21 cellular contexts compared by ENCODE assay signal in the genomic region with DNA sequence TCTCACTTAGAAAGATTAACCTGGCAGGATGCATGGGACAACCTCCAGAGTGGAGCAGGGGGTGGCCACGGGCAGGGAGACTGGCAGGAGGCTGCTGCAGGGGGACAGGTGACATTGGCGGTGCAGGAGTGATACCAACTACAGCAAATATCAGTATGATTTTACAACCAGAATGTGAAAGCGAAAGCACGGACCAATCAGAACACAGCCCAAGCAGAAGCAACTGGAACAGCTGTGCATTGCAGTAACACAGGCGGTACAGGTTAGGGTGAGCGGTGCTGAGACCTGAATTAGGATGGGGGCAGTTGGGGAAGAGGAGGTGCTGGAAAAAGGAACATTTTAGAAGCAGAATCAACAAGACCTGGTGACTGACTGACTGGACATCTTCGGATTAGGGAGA. TPM values are rescaled to one million over a fixed set of nuclear protein-coding genes. Genes with fewer than 3 reads are reported as not detected.
DNase-seq lines count a peak whose midpoint lies in the region; ATAC-seq, FAIRE-seq and TF ChIP-seq lines count a peak whose summit lies in the region.
"Had no signal": no experiment of that assay in that cellular context is flagged by ENCODE, and none has a peak within 500 bp of the region (broad histone marks: within the 10 kb centered on the region; RNA-seq: fewer than 3 reads in every experiment).

No MANE protein-coding gene starts in this region.

- TF ChIP-seq CTCF in C4-2B (conservative IDR thresholded peaks at IDR 0.05), result no peak
- TF ChIP-seq CTCF in DND-41 (IDR thresholded peaks at IDR 0.05; ENCODE audit: borderline replicate concordance, extremely low read depth, low read length, poor library complexity, severe bottlenecking), result no peak
- TF ChIP-seq CTCF in mucosa of descending colon (IDR thresholded peaks at IDR 0.05), result no peak
- no peak for TF ChIP-seq CTCF in stomach (IDR thresholded peaks at IDR 0.05)

- no peaks in the 10 kb centered on the region for H3K27me3 Mint-ChIP-seq in activated T-helper 17 cell treated with anti-CD3 and anti-CD28 coated beads, Interleukin-2, amount 50 U/mL, for 72 hours

- H3K36me3 ChIP-seq in DND-41 (ENCODE audit: insufficient read depth, low read length) (peaks cover 4% of the 10 kb centered on the region), mucosa of descending colon (ENCODE audit: low read depth) (no peaks in the 10 kb centered on the region), stomach (peaks cover 0 to 75% (median 39%) of the 10 kb centered on the region in 4 donors)
- H3K36me3 ChIP-seq: HAP-1, Peyer's patch had no signal

- intact Hi-C loops in mucosa of descending colon (cut with DNase I, micrococcal nuclease), result no loop called here
- intact Hi-C loops in stomach (cut with DNase I; ENCODE audit: low total_unique reads), result no loop called here

- no peak overlapping the region for H3K4me2 ChIP-seq in DND-41 (ENCODE audit: insufficient read depth, low read length)

- H3K79me2 ChIP-seq in DND-41 (ENCODE audit: insufficient read depth, low read length), result no peaks in the 10 kb centered on the region

- H3K9me3 Mint-ChIP-seq in activated T-helper 17 cell treated with anti-CD3 and anti-CD28 coated beads, Interleukin-2, amount 50 U/mL, for 72 hours, result no peaks in the 10 kb centered on the region

- no peak for TF ChIP-seq EP300 in stomach (IDR thresholded peaks at IDR 0.05)

- peak overlapping the region; percentile 81 for H3K27ac ChIP-seq in C4-2B
- no peak overlapping the region for H3K27ac ChIP-seq in DND-41 (ENCODE audit: low read length)
- H3K27ac ChIP-seq in stomach, result no peak overlapping the region
- H3K27ac ChIP-seq: GM23248, Peyer's patch had no signal

- WGBS in stomach, 5 donors, result 80 to 93% (median 89%) methylated on average over 7 of the region's 7 CpGs

- H3K27me3 ChIP-seq in DND-41 (ENCODE audit: insufficient read depth, low read length, poor library complexity) (no peaks in the 10 kb centered on the region), stomach (no peaks in the 10 kb centered on the region)
- H3K27me3 ChIP-seq: Peyer's patch had no signal

- peaks cover 7% of the 10 kb centered on the region for H3K36me3 Mint-ChIP-seq in activated T-helper 17 cell treated with anti-CD3 and anti-CD28 coated beads, Interleukin-2, amount 50 U/mL, for 72 hours (ENCODE audit: low read depth)

- no peak for TF ChIP-seq POLR2A in stomach (IDR thresholded peaks at IDR 0.05)

- ATAC-seq in DND-41 (ENCODE audit: insufficient read depth, low read depth), result peak; percentile 58; the same call in 2 of the 3 replicates
- peak; percentile 32 for ATAC-seq in activated T-helper 17 cell treated with anti-CD3 and anti-CD28 coated beads, Interleukin-2, amount 50 U/mL, for 72 hours (replicated peaks)
- ATAC-seq in mucosa of descending colon, result peak; percentile 87
- no peak for ATAC-seq in GM19395 (IDR thresholded peaks at IDR 0.05; ENCODE audit: unreplicated experiment)
- ATAC-seq in HG03432 (IDR thresholded peaks at IDR 0.05; ENCODE audit: unreplicated experiment), result no peak
- ATAC-seq: Right ventricle myocardium inferior had no signal

- H3K4me1 ChIP-seq in DND-41 (ENCODE audit: insufficient read depth, low read length) (no peaks in the 10 kb centered on the region), mucosa of descending colon (ENCODE audit: low read depth) (no peaks in the 10 kb centered on the region), stomach (no peaks in the 10 kb centered on the region)
- H3K4me1 ChIP-seq: HAP-1, Peyer's patch had no signal

- no peaks in the 10 kb centered on the region for H3K9me3 ChIP-seq in DND-41 (ENCODE audit: insufficient read depth, low read length, severe bottlenecking)
- no peaks in the 10 kb centered on the region for H3K9me3 ChIP-seq in mucosa of descending colon
- no peaks in the 10 kb centered on the region for H3K9me3 ChIP-seq in stomach
- H3K9me3 ChIP-seq: HAP-1, Peyer's patch had no signal

- DNase-seq in DND-41 (no peak), mucosa of descending colon (peak in 1 of 3 donors; percentile 37), stomach (no peak), RCC 7860 (ENCODE audit: low spot score) (no peak)
- DNase-seq: C1 segment of cervical spinal cord, GM23248, IMR-90, NCI-H1048, NCI-H1436, NCI-H1930, NCI-H226, NCI-H524 treated with DMSO at 0.1 percent for 48 hours, Peyer's patch had no signal

- no peak overlapping the region for H3K4me3 Mint-ChIP-seq in activated T-helper 17 cell treated with anti-CD3 and anti-CD28 coated beads, Interleukin-2, amount 50 U/mL, for 72 hours

- peaks cover 7% of the 10 kb centered on the region for H3K4me1 Mint-ChIP-seq in activated T-helper 17 cell treated with anti-CD3 and anti-CD28 coated beads, Interleukin-2, amount 50 U/mL, for 72 hours

- no peaks in the 10 kb centered on the region for H4K20me1 ChIP-seq in DND-41 (ENCODE audit: insufficient read depth, low read length)

- peak overlapping the region; percentile 4 for H3K27ac Mint-ChIP-seq in activated T-helper 17 cell treated with anti-CD3 and anti-CD28 coated beads, Interleukin-2, amount 50 U/mL, for 72 hours

- no peak overlapping the region for H3K9ac ChIP-seq in DND-41 (ENCODE audit: low read depth, low read length)
- H3K9ac ChIP-seq: GM23248 had no signal

- H2AFZ ChIP-seq in DND-41 (ENCODE audit: low read depth, low read length), result no peak overlapping the region
- H2AFZ ChIP-seq: GM23248 had no signal

- FAIRE-seq in RCC 7860 (lab: Jason Lieb, UNC), result no peak
- FAIRE-seq: G401.6, HTR-8/SVneo had no signal

- H3K4me3 ChIP-seq in DND-41 (ENCODE audit: low read depth in 1 of 2, low read length in 2 of 2) (no peak overlapping the region), mucosa of descending colon (no peak overlapping the region), stomach (no peak overlapping the region)
- H3K4me3 ChIP-seq: GM23248, HAP-1 had no signal

RNA-seq across cellular contexts. Expression of a gene that starts 29.3 kb away (rescaled TPM):
- 10 to 100 TPM; 57.3 to 65.1 TPM for total RNA-seq in activated T-helper 17 cell treated with anti-CD3 and anti-CD28 coated beads, Interleukin-2, amount 50 U/mL, for 72 hours
- total RNA-seq in mucosa of descending colon (10 to 100 TPM; 10.5 to 21.2 (median 11.2) TPM), stomach (10 to 100 TPM in 4 of 5 donors, 1 to 10 TPM in 1; 5.5 to 26.4 (median 19.8) TPM)
- 10 to 100 TPM; 14.8 to 21.5 (median 17.3) TPM for polyA plus RNA-seq in stomach

RNA-seq across cellular contexts. Expression of a gene that starts 49.7 kb away (rescaled TPM):
- total RNA-seq in activated T-helper 17 cell treated with anti-CD3 and anti-CD28 coated beads, Interleukin-2, amount 50 U/mL, for 72 hours, result 10 to 100 TPM in 1 of 2 donors, 1 to 10 TPM in 1; 7.7 to 13.8 TPM
- total RNA-seq in mucosa of descending colon, result 10 to 100 TPM in 1 of 3 donors, 1 to 10 TPM in 2; 7.8 to 11.9 (median 9.5) TPM
- 10 to 100 TPM in 3 of 5 donors, 1 to 10 TPM in 1, not detected in 1; 6.7 to 16.5 (median 13.8) TPM for total RNA-seq in stomach
- polyA plus RNA-seq in stomach, result 1 to 10 TPM; 2.2 to 3.9 (median 2.6) TPM

Comparison
In these comparisons a context has a peak if more than half of its experiments do, and no peak if none do; other contexts are left out.
1. ATAC-seq: peak in DND-41 (single experiment), activated T-helper 17 cell treated with anti-CD3 and anti-CD28 coated beads, Interleukin-2, amount 50 U/mL, for 72 hours (single experiment) and mucosa of descending colon (single experiment); none in GM19395 (single experiment) and HG03432 (single experiment).